ENCODE assay signal across 16 cellular contexts in the genomic region with DNA sequence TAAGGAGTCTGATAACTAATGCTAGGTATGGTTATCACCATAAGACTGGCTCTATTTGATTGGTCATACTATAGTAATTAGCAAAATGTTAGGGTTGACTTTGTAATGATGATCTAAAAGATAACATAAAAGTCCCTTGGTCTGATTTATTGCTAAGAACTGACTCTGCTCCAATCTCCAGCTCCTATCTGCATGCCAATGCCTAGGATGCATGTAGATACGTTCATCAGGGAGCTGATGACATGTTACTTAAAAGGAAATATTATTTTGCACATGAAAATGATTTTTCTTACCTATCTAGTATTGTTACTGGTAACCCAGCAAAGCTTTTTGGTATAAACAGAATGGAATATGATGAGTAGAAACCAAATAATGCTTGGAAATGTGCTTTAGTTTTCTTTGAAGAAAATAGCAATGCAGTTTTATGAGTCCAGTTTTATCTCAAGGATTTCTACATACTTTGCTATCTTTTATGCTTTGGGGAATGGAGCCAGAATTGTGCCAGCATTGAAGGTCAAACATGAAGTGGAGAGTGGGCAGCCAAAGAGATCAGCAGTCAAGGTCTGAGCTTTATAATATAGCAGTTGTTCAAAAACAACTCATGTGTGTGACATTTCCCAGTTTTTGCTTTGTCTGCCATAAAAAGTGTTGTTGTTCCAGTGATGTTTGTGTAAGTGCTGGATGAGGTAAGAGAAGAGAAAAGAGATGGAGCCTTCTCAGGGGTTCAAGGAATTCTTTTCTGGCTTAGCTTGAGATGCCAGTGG.
A peak's percentile ranks its signal among the peaks of the same experiment; 100 is the strongest.
DNase-seq lines count a peak whose midpoint lies in the region; ATAC-seq, FAIRE-seq and TF ChIP-seq lines count a peak whose summit lies in the region.
"Had no signal": no experiment of that assay in that cellular context is flagged by ENCODE, and none has a peak within 500 bp of the region (broad histone marks: within the 10 kb centered on the region; RNA-seq: fewer than 3 reads in every experiment).

No MANE protein-coding gene starts in this region.

- POLR2A ChIA-PET in GM12878 (lab: Charles Lee): no interaction called here

- H3K4me1 ChIP-seq in GM12878 (ENCODE audit: control insufficient read depth, insufficient read depth, low read length) (no peaks in the 10 kb centered on the region), left ventricle myocardium inferior (peaks cover 22% of the 10 kb centered on the region)

- H3K9me3 ChIP-seq in GM12878 (replicated peaks; ENCODE audit: control insufficient read depth, insufficient read depth, low read length) (no peaks in the 10 kb centered on the region), left ventricle myocardium inferior (replicated peaks) (no peaks in the 10 kb centered on the region)

- BruUV-seq in GM12878 (replicated peaks; lab: Mats Ljungman, UMichigan): no TSS peak

- no peak overlapping the region for H3K4me3 ChIP-seq in GM12878
- peak overlapping the region; percentile 20 for H3K4me3 ChIP-seq in left ventricle myocardium inferior

- H3K27ac ChIP-seq in GM12878 (ENCODE audit: control insufficient read depth, insufficient read depth): no peak overlapping the region
- H3K27ac ChIP-seq in left ventricle myocardium inferior (replicated peaks): peak overlapping the region; percentile 73

- DNase-seq in GM12878 (ENCODE audit: low read depth, low spot score) (no peak), left ventricle myocardium inferior (no peak), nephron progenitor cell (no peak), islet precursor cell (no peak)
- DNase-seq in activated naive CD8-positive, alpha-beta T cell treated with anti-CD3 and anti-CD28 coated beads for 36 hours: no peak
- no peak for DNase-seq in activated CD8-positive, alpha-beta memory T cell treated with anti-CD3 and anti-CD28 coated beads, Interleukin-2, amount 10 ng/mL, durations not matched to agents 7 days and 5 days
- DNase-seq: CD8-positive, alpha-beta memory T cell; DMS 273 treated with DMSO at 0.1 percent for 48 hours; EL; NCI-H1417; NCI-H2029; NCI-H510A treated with DMSO at 0.1 percent for 48 hours; SHP77 treated with DMSO at 0.1 percent for 48 hours had no signal

- peak; percentile 54 for FAIRE-seq in GM12878 (lab: Jason Lieb, UNC)
- FAIRE-seq: H1 had no signal

- peak overlapping the region; percentile 38 for H3K27ac Mint-ChIP-seq in nephron progenitor cell
- no peak overlapping the region for H3K27ac Mint-ChIP-seq in activated naive CD8-positive, alpha-beta T cell treated with anti-CD3 and anti-CD28 coated beads for 36 hours
- no peak overlapping the region for H3K27ac Mint-ChIP-seq in activated CD8-positive, alpha-beta memory T cell treated with anti-CD3 and anti-CD28 coated beads, Interleukin-2, amount 10 ng/mL, durations not matched to agents 7 days and 5 days
- H3K27ac Mint-ChIP-seq: CD8-positive, alpha-beta memory T cell had no signal

- H3K9me3 Mint-ChIP-seq in nephron progenitor cell: no peaks in the 10 kb centered on the region
- no peaks in the 10 kb centered on the region for H3K9me3 Mint-ChIP-seq in activated naive CD8-positive, alpha-beta T cell treated with anti-CD3 and anti-CD28 coated beads for 36 hours
- H3K9me3 Mint-ChIP-seq in activated CD8-positive, alpha-beta memory T cell treated with anti-CD3 and anti-CD28 coated beads, Interleukin-2, amount 10 ng/mL, durations not matched to agents 7 days and 5 days (ENCODE audit: low read depth): peaks cover 5% of the 10 kb centered on the region

- H4K20me1 ChIP-seq in GM12878 (ENCODE audit: control insufficient read depth, insufficient read depth): no peaks in the 10 kb centered on the region

- TF ChIP-seq CTCF in GM12878 (IDR thresholded peaks at IDR 0.05 in 2 of 3, conservative IDR thresholded peaks at IDR 0.05 in 1 of 3; ENCODE audit: control insufficient read depth in 2 of 3, extremely low read depth in 1 of 3, insufficient read depth in 1 of 3, low read depth in 3 of 3, low read length in 3 of 3) (no peak), left ventricle myocardium inferior (IDR thresholded peaks at IDR 0.05; ENCODE audit: borderline replicate concordance) (no peak), nephron progenitor cell (IDR thresholded peaks at IDR 0.05) (no peak)

- no peaks in the 10 kb centered on the region for H3K36me3 Mint-ChIP-seq in nephron progenitor cell (ENCODE audit: low read depth)
- no peaks in the 10 kb centered on the region for H3K36me3 Mint-ChIP-seq in activated naive CD8-positive, alpha-beta T cell treated with anti-CD3 and anti-CD28 coated beads for 36 hours
- H3K36me3 Mint-ChIP-seq in activated CD8-positive, alpha-beta memory T cell treated with anti-CD3 and anti-CD28 coated beads, Interleukin-2, amount 10 ng/mL, durations not matched to agents 7 days and 5 days: no peaks in the 10 kb centered on the region
- H3K36me3 Mint-ChIP-seq: CD8-positive, alpha-beta memory T cell had no signal

- no peak for TF ChIP-seq EP300 in GM12878 (IDR thresholded peaks at IDR 0.05; ENCODE audit: borderline replicate concordance in 1 of 2, control insufficient read depth in 1 of 2, low read depth in 2 of 2, low read length in 2 of 2)

- peaks cover 4% of the 10 kb centered on the region for H3K27me3 Mint-ChIP-seq in nephron progenitor cell (ENCODE audit: low read depth, poor library complexity)
- H3K27me3 Mint-ChIP-seq in activated naive CD8-positive, alpha-beta T cell treated with anti-CD3 and anti-CD28 coated beads for 36 hours: no peaks in the 10 kb centered on the region
- H3K27me3 Mint-ChIP-seq in activated CD8-positive, alpha-beta memory T cell treated with anti-CD3 and anti-CD28 coated beads, Interleukin-2, amount 10 ng/mL, durations not matched to agents 7 days and 5 days: no peaks in the 10 kb centered on the region
- H3K27me3 Mint-ChIP-seq: CD8-positive, alpha-beta memory T cell had no signal

- H3K36me3 ChIP-seq in GM12878 (ENCODE audit: control insufficient read depth in 2 of 2, insufficient read depth in 2 of 2, low read length in 1 of 2) (no peaks in the 10 kb centered on the region), left ventricle myocardium inferior (no peaks in the 10 kb centered on the region)

- no peaks in the 10 kb centered on the region for H3K79me2 ChIP-seq in GM12878 (ENCODE audit: control insufficient read depth, insufficient read depth, low read length)

- no peaks in the 10 kb centered on the region for H3K27me3 ChIP-seq in GM12878 (replicated peaks in 1 of 2; ENCODE audit: control insufficient read depth in 2 of 2, insufficient read depth in 2 of 2, low read length in 1 of 2)
- H3K27me3 ChIP-seq in left ventricle myocardium inferior (ENCODE audit: low read depth): no peaks in the 10 kb centered on the region

- no peak overlapping the region for H3K4me2 ChIP-seq in GM12878 (ENCODE audit: control insufficient read depth, insufficient read depth)

- SMC1A ChIA-PET in GM12878 (lab: Charles Lee; ENCODE audit: uncharacterized antibody, unreplicated experiment): interaction anchor here (1.0 to 1.1 kb wide), 2 partner anchors 68 to 72 kb away, joined by 3 to 4 read pairs; no protein-coding TSS in a partner anchor

- RAD21 ChIA-PET in GM12878 (lab: Charles Lee; ENCODE audit: unreplicated experiment): no interaction called here

- no peak for TF ChIP-seq POLR2A in GM12878 (IDR thresholded peaks at IDR 0.05; ENCODE audit: low read depth, low read length)

- H3K4me1 Mint-ChIP-seq in nephron progenitor cell: no peaks in the 10 kb centered on the region
- no peaks in the 10 kb centered on the region for H3K4me1 Mint-ChIP-seq in activated naive CD8-positive, alpha-beta T cell treated with anti-CD3 and anti-CD28 coated beads for 36 hours
- no peaks in the 10 kb centered on the region for H3K4me1 Mint-ChIP-seq in activated CD8-positive, alpha-beta memory T cell treated with anti-CD3 and anti-CD28 coated beads, Interleukin-2, amount 10 ng/mL, durations not matched to agents 7 days and 5 days
- H3K4me1 Mint-ChIP-seq: CD8-positive, alpha-beta memory T cell had no signal

- intact Hi-C loops in GM12878 (cut with micrococcal nuclease; ENCODE audit: unreplicated experiment) (no loop called here), left ventricle myocardium inferior (cut with micrococcal nuclease) (no loop called here)

- WGBS in GM12878 (ENCODE audit: insufficient coverage, insufficient replicate concordance, low lambda C conversion rate, missing lambda C conversion rate): 0% methylated on average over 1 of the region's 1 CpG

- H3K9ac ChIP-seq in GM12878 (ENCODE audit: control insufficient read depth, insufficient read depth, low read length): no peak overlapping the region

- no peak overlapping the region for H3K4me3 Mint-ChIP-seq in nephron progenitor cell
- no peak overlapping the region for H3K4me3 Mint-ChIP-seq in activated naive CD8-positive, alpha-beta T cell treated with anti-CD3 and anti-CD28 coated beads for 36 hours
- no peak overlapping the region for H3K4me3 Mint-ChIP-seq in activated CD8-positive, alpha-beta memory T cell treated with anti-CD3 and anti-CD28 coated beads, Interleukin-2, amount 10 ng/mL, durations not matched to agents 7 days and 5 days
- H3K4me3 Mint-ChIP-seq: CD8-positive, alpha-beta memory T cell had no signal

- CTCF ChIA-PET in GM12878 (lab: Yijun Ruan, JAX): interaction anchor here (0.6 to 1.7 kb wide), 4 partner anchors 17 to 152 kb away, joined by 3 to 7 read pairs (median 4); no protein-coding TSS in a partner anchor
- CTCF ChIA-PET in activated CD8-positive, alpha-beta memory T cell treated with anti-CD3 and anti-CD28 coated beads, Interleukin-2, amount 10 ng/mL, durations not matched to agents 7 days and 5 days (lab: Charles Lee): no interaction called here

- in situ Hi-C loops in GM12878 (cut with MboI): no loop called here

- TF ChIP-seq RAD21 in GM12878 (IDR thresholded peaks at IDR 0.05; ENCODE audit: insufficient read depth, low read depth, low read length): no peak

- ATAC-seq in GM12878 (no peak), HG03354 (IDR thresholded peaks at IDR 0.05; ENCODE audit: poor library complexity, severe bottlenecking, unreplicated experiment) (no peak)
- ATAC-seq in activated CD8-positive, alpha-beta memory T cell treated with anti-CD3 and anti-CD28 coated beads, Interleukin-2, amount 10 ng/mL, durations not matched to agents 7 days and 5 days: no peak
- ATAC-seq: Panc1 had no signal

- no peak overlapping the region for H2AFZ ChIP-seq in GM12878 (ENCODE audit: control insufficient read depth, low read depth, low read length)

TF ChIP-seq in GM12878, 131 proteins besides CTCF, POLR2A, EP300 and RAD21 (continues in another document):
- no peak for TF ChIP-seq RELA (IDR thresholded peaks at IDR 0.05; ENCODE audit: borderline replicate concordance, partially characterized antibody)
- no peak for TF ChIP-seq TARDBP (IDR thresholded peaks at IDR 0.05; ENCODE audit: borderline replicate concordance)
- TF ChIP-seq KDM1A (IDR thresholded peaks at IDR 0.05; ENCODE audit: borderline replicate concordance): no peak
- no peak for TF ChIP-seq PAX8 (IDR thresholded peaks at IDR 0.05)
